20 cellular contexts compared by ENCODE assay signal in the genomic region with DNA sequence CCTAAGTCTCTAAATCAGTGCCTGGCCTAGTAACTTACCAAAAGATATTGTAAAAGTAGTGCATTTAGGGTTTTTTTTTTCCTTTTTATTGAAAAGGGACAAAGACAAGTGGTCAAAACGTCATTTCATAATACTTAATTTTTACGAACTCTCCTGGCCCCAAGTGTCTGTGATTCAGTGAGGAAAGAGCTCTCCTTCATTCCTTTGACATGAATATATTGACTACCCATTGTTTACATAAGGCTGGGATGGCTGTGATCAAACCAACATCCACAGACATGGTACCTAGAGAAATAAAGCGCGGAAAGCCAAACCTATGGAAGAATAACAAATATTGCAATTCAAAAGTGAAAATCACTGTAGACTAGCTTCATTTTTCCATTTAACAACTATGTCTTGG.
DNase-seq lines count a peak whose midpoint lies in the region; ATAC-seq, FAIRE-seq and TF ChIP-seq lines count a peak whose summit lies in the region.
"Had no signal": no experiment of that assay in that cellular context is flagged by ENCODE, and none has a peak within 500 bp of the region (broad histone marks: within the 10 kb centered on the region; RNA-seq: fewer than 3 reads in every experiment).

No MANE protein-coding gene starts in this region.

- TF ChIP-seq CTCF in OCI-LY7 (conservative IDR thresholded peaks at IDR 0.05; ENCODE audit: low read length) (no peak), left ventricle myocardium inferior (IDR thresholded peaks at IDR 0.05; ENCODE audit: borderline replicate concordance) (no peak)

- H3K9me2 ChIP-seq in OCI-LY7 (ENCODE audit: insufficient read depth, low read length): no peaks in the 10 kb centered on the region

- peak; percentile 28 for FAIRE-seq in RCC 7860 (lab: Jason Lieb, UNC)

- H3K9me3 Mint-ChIP-seq in activated CD8-positive, alpha-beta memory T cell treated with anti-CD3 and anti-CD28 coated beads, Interleukin-2, amount 10 ng/mL, durations not matched to agents 7 days and 5 days (ENCODE audit: low read depth): no peaks in the 10 kb centered on the region
- H3K9me3 Mint-ChIP-seq: activated CD4-positive, alpha-beta memory T cell treated with anti-CD3 and anti-CD28 coated beads for 36 hours; activated naive CD8-positive, alpha-beta T cell treated with anti-CD3 and anti-CD28 coated beads, Interleukin-2, amount 10 ng/mL, durations not matched to agents 7 days and 5 days; memory B cell; nephron; T-cell had no signal

- no peak overlapping the region for H2AFZ ChIP-seq in OCI-LY7 (ENCODE audit: low read length)

- DNase-seq in ELR (ENCODE audit: low read depth) (peak; percentile 82), RCC 7860 (ENCODE audit: low spot score) (peak; percentile 57), fibroblast of gingiva (ENCODE audit: low read depth) (peak; percentile 28), skeletal muscle cell (ENCODE audit: low read depth) (peak; percentile 55), OCI-LY7 (ENCODE audit: low spot score) (no peak), left ventricle myocardium inferior (no peak), NCI-H524 treated with DMSO at 0.1 percent for 48 hours (lab: John Stamatoyannopoulos, UW) (no peak)
- no peak for DNase-seq in activated CD8-positive, alpha-beta memory T cell treated with anti-CD3 and anti-CD28 coated beads, Interleukin-2, amount 10 ng/mL, durations not matched to agents 7 days and 5 days
- DNase-seq: activated CD4-positive, alpha-beta memory T cell treated with anti-CD3 and anti-CD28 coated beads for 36 hours; activated naive CD8-positive, alpha-beta T cell treated with anti-CD3 and anti-CD28 coated beads, Interleukin-2, amount 10 ng/mL, durations not matched to agents 7 days and 5 days; activated T-cell treated with anti-CD3 and anti-CD28 coated beads, Interleukin-2, amount 50 U/mL, for 48 hours; gastrocnemius medialis; NCI-H2107; NCI-H748 treated with DMSO at 0.1 percent for 48 hours; RPMI8226; T-cell; WERI-Rb-1 had no signal

- intact Hi-C loops in OCI-LY7 (cut with micrococcal nuclease; ENCODE audit: unreplicated experiment) (no loop called here), left ventricle myocardium inferior (cut with micrococcal nuclease) (no loop called here)

- H3K4me2 ChIP-seq in OCI-LY7 (ENCODE audit: low read length): no peak overlapping the region

- no peaks in the 10 kb centered on the region for H3K27me3 ChIP-seq in left ventricle myocardium inferior (ENCODE audit: low read depth)
- H3K27me3 ChIP-seq: gastrocnemius medialis had no signal

- POLR2A ChIA-PET in OCI-LY7 (lab: Charles Lee): interaction anchor here (0.6 to 0.7 kb wide), 2 partner anchors 12 to 28 kb away, joined by 4 read pairs; no protein-coding TSS in a partner anchor

- H3K27ac ChIP-seq in OCI-LY7 (ENCODE audit: low read depth, low read length, poor library complexity, severe bottlenecking) (no peak overlapping the region), left ventricle myocardium inferior (replicated peaks) (no peak overlapping the region)
- H3K27ac ChIP-seq: gastrocnemius medialis, WERI-Rb-1 had no signal

- H3K27ac Mint-ChIP-seq in activated CD8-positive, alpha-beta memory T cell treated with anti-CD3 and anti-CD28 coated beads, Interleukin-2, amount 10 ng/mL, durations not matched to agents 7 days and 5 days: no peak overlapping the region
- H3K27ac Mint-ChIP-seq: activated CD4-positive, alpha-beta memory T cell treated with anti-CD3 and anti-CD28 coated beads for 36 hours; activated naive CD8-positive, alpha-beta T cell treated with anti-CD3 and anti-CD28 coated beads, Interleukin-2, amount 10 ng/mL, durations not matched to agents 7 days and 5 days; B cell; memory B cell; nephron; T-cell had no signal

- no peaks in the 10 kb centered on the region for H3K27me3 Mint-ChIP-seq in activated CD8-positive, alpha-beta memory T cell treated with anti-CD3 and anti-CD28 coated beads, Interleukin-2, amount 10 ng/mL, durations not matched to agents 7 days and 5 days
- H3K27me3 Mint-ChIP-seq: activated CD4-positive, alpha-beta memory T cell treated with anti-CD3 and anti-CD28 coated beads for 36 hours; activated naive CD8-positive, alpha-beta T cell treated with anti-CD3 and anti-CD28 coated beads, Interleukin-2, amount 10 ng/mL, durations not matched to agents 7 days and 5 days; B cell; memory B cell; T-cell had no signal

- H3K4me1 Mint-ChIP-seq in activated CD8-positive, alpha-beta memory T cell treated with anti-CD3 and anti-CD28 coated beads, Interleukin-2, amount 10 ng/mL, durations not matched to agents 7 days and 5 days: no peaks in the 10 kb centered on the region
- H3K4me1 Mint-ChIP-seq: B cell, memory B cell, T-cell had no signal

- H3K4me3 ChIP-seq in skeletal muscle cell (ENCODE audit: low read depth, low read length) (no peak overlapping the region), OCI-LY7 (ENCODE audit: low read depth, low read length, poor library complexity, severe bottlenecking) (no peak overlapping the region), left ventricle myocardium inferior (no peak overlapping the region)
- H3K4me3 ChIP-seq: gastrocnemius medialis had no signal

- H3K36me3 ChIP-seq in OCI-LY7 (ENCODE audit: insufficient read depth, low read length) (no peaks in the 10 kb centered on the region), left ventricle myocardium inferior (no peaks in the 10 kb centered on the region)
- H3K36me3 ChIP-seq: gastrocnemius medialis, WERI-Rb-1 had no signal

- BruUV-seq in OCI-LY7 (replicated peaks; lab: Mats Ljungman, UMichigan): no TSS peak

- no peak overlapping the region for H3K4me3 Mint-ChIP-seq in activated CD8-positive, alpha-beta memory T cell treated with anti-CD3 and anti-CD28 coated beads, Interleukin-2, amount 10 ng/mL, durations not matched to agents 7 days and 5 days
- H3K4me3 Mint-ChIP-seq: activated CD4-positive, alpha-beta memory T cell treated with anti-CD3 and anti-CD28 coated beads for 36 hours; activated naive CD8-positive, alpha-beta T cell treated with anti-CD3 and anti-CD28 coated beads, Interleukin-2, amount 10 ng/mL, durations not matched to agents 7 days and 5 days; B cell; memory B cell; nephron; T-cell had no signal

- CTCF ChIA-PET in activated CD8-positive, alpha-beta memory T cell treated with anti-CD3 and anti-CD28 coated beads, Interleukin-2, amount 10 ng/mL, durations not matched to agents 7 days and 5 days (lab: Charles Lee): no interaction called here
- CTCF ChIA-PET in OCI-LY7 (lab: Charles Lee; ENCODE audit: unreplicated experiment): no interaction called here

- H3K36me3 Mint-ChIP-seq in activated CD8-positive, alpha-beta memory T cell treated with anti-CD3 and anti-CD28 coated beads, Interleukin-2, amount 10 ng/mL, durations not matched to agents 7 days and 5 days: peaks cover 7% of the 10 kb centered on the region
- H3K36me3 Mint-ChIP-seq: activated CD4-positive, alpha-beta memory T cell treated with anti-CD3 and anti-CD28 coated beads for 36 hours had no signal

- H3K9me3 ChIP-seq in OCI-LY7 (ENCODE audit: low read length) (no peaks in the 10 kb centered on the region), left ventricle myocardium inferior (replicated peaks) (no peaks in the 10 kb centered on the region)
- H3K9me3 ChIP-seq: gastrocnemius medialis had no signal

- H4K20me1 ChIP-seq in OCI-LY7 (ENCODE audit: insufficient read depth, low read length): no peaks in the 10 kb centered on the region

- H3K4me1 ChIP-seq in OCI-LY7 (ENCODE audit: insufficient read depth, low read length, poor library complexity, severe bottlenecking): no peaks in the 10 kb centered on the region
- H3K4me1 ChIP-seq in left ventricle myocardium inferior: peaks cover 10% of the 10 kb centered on the region

- no peaks in the 10 kb centered on the region for H3K79me2 ChIP-seq in OCI-LY7 (ENCODE audit: insufficient read depth, low read depth, low read length)

- ATAC-seq in activated CD8-positive, alpha-beta memory T cell treated with anti-CD3 and anti-CD28 coated beads, Interleukin-2, amount 10 ng/mL, durations not matched to agents 7 days and 5 days: no peak
- ATAC-seq: gastrocnemius medialis, T-cell had no signal

Comparison
In these comparisons a context has a peak if more than half of its experiments do, and no peak if none do; other contexts are left out.
1. DNase-seq: peak in ELR (single experiment), RCC 7860 (single experiment), fibroblast of gingiva (single experiment) and skeletal muscle cell (single experiment); none in activated CD8-positive, alpha-beta memory T cell treated with anti-CD3 and anti-CD28 coated beads, Interleukin-2, amount 10 ng/mL, durations not matched to agents 7 days and 5 days (single experiment), OCI-LY7 (single experiment), left ventricle myocardium inferior (single experiment) and NCI-H524 treated with DMSO at 0.1 percent for 48 hours (single experiment).